ENCODE assay signal across 15 cellular contexts in genomic region chr12:89417246-89417977, GRCh38.
DNase-seq lines count a peak whose midpoint lies in the region; TF ChIP-seq lines count a peak whose summit lies in the region.
"Had no signal": no experiment of that assay in that cellular context is flagged by ENCODE, and none has a peak within 500 bp of the region (broad histone marks: within the 10 kb centered on the region; RNA-seq: fewer than 3 reads in every experiment).

No MANE protein-coding gene starts in this region.

- H3K27me3 ChIP-seq in SJSA1 (replicated peaks) (no peaks in the 10 kb centered on the region), esophagus muscularis mucosa (no peaks in the 10 kb centered on the region), prostate gland (replicated peaks; ENCODE audit: insufficient read depth) (no peaks in the 10 kb centered on the region), ascending aorta (no peaks in the 10 kb centered on the region)
- H3K27me3 ChIP-seq: gastrocnemius medialis had no signal

- peak; percentile 53 for DNase-seq in ELR (ENCODE audit: low read depth)
- peak in 1 of 2 experiments; percentile 16 for DNase-seq in SJSA1 (ENCODE audit: low read depth in 1 of 2, low spot score in 2 of 2)
- peak; percentile 29 for DNase-seq in esophagus muscularis mucosa (ENCODE audit: extremely low spot score)
- peak; percentile 29 for DNase-seq in prostate gland (ENCODE audit: low spot score)
- no peak for DNase-seq in ascending aorta (ENCODE audit: low spot score in 2 of 2)
- no peak for DNase-seq in DMS53 (lab: John Stamatoyannopoulos, UW)
- DNase-seq in DMS 273 (lab: John Stamatoyannopoulos, UW; ENCODE audit: unreplicated experiment), result no peak
- no peak for DNase-seq in stimulated activated CD4-positive, alpha-beta T cell treated with anti-CD3 and anti-CD28 coated beads, Interleukin-2, amount 100 ng/mL, for 48 hours
- DNase-seq: activated CD4-positive, alpha-beta T cell treated with anti-CD3 and anti-CD28 coated beads for 36 hours; CD8-positive, alpha-beta T cell; NCI-H1092; NCI-H69; occipital lobe; stimulated activated naive B cell treated with anti-CD40 and anti-IgM and Interleukin-4, amounts not matched to agents 10 μg/mL and 1 μg/mL and 100 μg/mL, for 72 hours had no signal

- H3K27ac ChIP-seq in SJSA1, result peak overlapping the region; percentile 19; the same call in 1 of the 2 replicates
- peak overlapping the region; percentile 44 to 68 (median 52) for H3K27ac ChIP-seq in esophagus muscularis mucosa (replicated peaks in 1 of 4)
- no peak overlapping the region for H3K27ac ChIP-seq in prostate gland
- no peak overlapping the region for H3K27ac ChIP-seq in ascending aorta
- H3K27ac ChIP-seq: gastrocnemius medialis had no signal

- H3K9me3 ChIP-seq in SJSA1 (replicated peaks) (no peaks in the 10 kb centered on the region), esophagus muscularis mucosa (no peaks in the 10 kb centered on the region), prostate gland (no peaks in the 10 kb centered on the region), ascending aorta (no peaks in the 10 kb centered on the region)
- H3K9me3 ChIP-seq: gastrocnemius medialis had no signal

- H3K4me3 ChIP-seq in SJSA1 (no peak overlapping the region), esophagus muscularis mucosa (peak overlapping the region in 1 of 4 donors; percentile 27), prostate gland (no peak overlapping the region), ascending aorta (no peak overlapping the region)
- H3K4me3 ChIP-seq: gastrocnemius medialis had no signal

- no peak for TF ChIP-seq EP300 in esophagus muscularis mucosa (IDR thresholded peaks at IDR 0.05)

- intact Hi-C loops in esophagus muscularis mucosa (cut with DNase I) (no loop called here), prostate gland (cut with DNase I) (loop anchor here (5.0 kb wide), 1 partner anchor 65 kb away; the partner anchor contains the start of gene DUSP6), ascending aorta (cut with DNase I) (no loop called here)

- peaks cover 27% of the 10 kb centered on the region for H3K4me1 ChIP-seq in SJSA1 (replicated peaks)
- peaks cover 0 to 32% (median 28%) of the 10 kb centered on the region in 4 donors for H3K4me1 ChIP-seq in esophagus muscularis mucosa
- peaks cover 2% of the 10 kb centered on the region for H3K4me1 ChIP-seq in prostate gland (replicated peaks)
- H3K4me1 ChIP-seq in ascending aorta, result peaks cover 0 to 3% of the 10 kb centered on the region in 2 donors
- H3K4me1 ChIP-seq: gastrocnemius medialis had no signal

- TF ChIP-seq CTCF in esophagus muscularis mucosa (IDR thresholded peaks at IDR 0.05) (no peak), prostate gland (IDR thresholded peaks at IDR 0.05) (no peak), ascending aorta (IDR thresholded peaks at IDR 0.05) (no peak)

- H3K36me3 ChIP-seq in SJSA1 (peaks cover 5% of the 10 kb centered on the region; the same call in 1 of the 2 replicates), esophagus muscularis mucosa (no peaks in the 10 kb centered on the region), prostate gland (no peaks in the 10 kb centered on the region), ascending aorta (no peaks in the 10 kb centered on the region)
- H3K36me3 ChIP-seq: gastrocnemius medialis had no signal

- TF ChIP-seq POLR2A in esophagus muscularis mucosa (IDR thresholded peaks at IDR 0.05; ENCODE audit: low read depth) (no peak), prostate gland (IDR thresholded peaks at IDR 0.05) (no peak)

- WGBS in esophagus muscularis mucosa, result 28% methylated on average over 3 of the region's 3 CpGs
- WGBS in prostate gland, result 27% methylated on average over 3 of the region's 3 CpGs

Comparison
In these comparisons a context has a peak if more than half of its experiments do, and no peak if none do; other contexts are left out.
1. DNase-seq: peak in ELR (single experiment), esophagus muscularis mucosa (single experiment) and prostate gland (single experiment); none in ascending aorta (0 of 2), DMS53 (single experiment), DMS 273 (single experiment) and stimulated activated CD4-positive, alpha-beta T cell treated with anti-CD3 and anti-CD28 coated beads, Interleukin-2, amount 100 ng/mL, for 48 hours (0 of 2).
2. H3K27ac ChIP-seq: peak in SJSA1 (single experiment) and esophagus muscularis mucosa (4 of 4); none in prostate gland (0 of 2) and ascending aorta (0 of 2).